1 cellular context compared by ENCODE assay signal in the genomic region with DNA sequence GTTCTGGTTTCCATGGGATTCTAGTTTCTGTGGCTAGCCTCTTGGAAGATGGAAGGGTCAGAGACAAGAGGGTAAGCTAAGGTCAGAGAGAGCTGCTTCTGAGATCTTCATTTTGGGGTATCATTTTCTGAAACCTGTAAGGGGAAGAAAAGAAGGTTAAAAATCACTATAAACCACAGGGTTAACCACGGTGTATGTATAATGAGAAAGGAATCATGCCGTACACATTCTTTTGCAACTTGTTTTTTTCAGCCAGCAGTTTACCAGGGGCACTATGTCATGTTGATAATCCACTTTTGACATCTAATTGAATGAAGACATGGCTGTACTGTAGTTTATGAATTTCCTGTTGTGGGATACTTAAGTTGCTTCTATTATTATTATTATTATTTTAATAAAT.
A peak's percentile ranks its signal among the peaks of the same experiment; 100 is the strongest.
TF ChIP-seq lines count a peak whose summit lies in the region.

No MANE protein-coding gene starts in this region.

TF ChIP-seq in GM12878, 131 proteins besides CTCF, POLR2A, EP300 and RAD21:
- TF ChIP-seq, protein P1, sequence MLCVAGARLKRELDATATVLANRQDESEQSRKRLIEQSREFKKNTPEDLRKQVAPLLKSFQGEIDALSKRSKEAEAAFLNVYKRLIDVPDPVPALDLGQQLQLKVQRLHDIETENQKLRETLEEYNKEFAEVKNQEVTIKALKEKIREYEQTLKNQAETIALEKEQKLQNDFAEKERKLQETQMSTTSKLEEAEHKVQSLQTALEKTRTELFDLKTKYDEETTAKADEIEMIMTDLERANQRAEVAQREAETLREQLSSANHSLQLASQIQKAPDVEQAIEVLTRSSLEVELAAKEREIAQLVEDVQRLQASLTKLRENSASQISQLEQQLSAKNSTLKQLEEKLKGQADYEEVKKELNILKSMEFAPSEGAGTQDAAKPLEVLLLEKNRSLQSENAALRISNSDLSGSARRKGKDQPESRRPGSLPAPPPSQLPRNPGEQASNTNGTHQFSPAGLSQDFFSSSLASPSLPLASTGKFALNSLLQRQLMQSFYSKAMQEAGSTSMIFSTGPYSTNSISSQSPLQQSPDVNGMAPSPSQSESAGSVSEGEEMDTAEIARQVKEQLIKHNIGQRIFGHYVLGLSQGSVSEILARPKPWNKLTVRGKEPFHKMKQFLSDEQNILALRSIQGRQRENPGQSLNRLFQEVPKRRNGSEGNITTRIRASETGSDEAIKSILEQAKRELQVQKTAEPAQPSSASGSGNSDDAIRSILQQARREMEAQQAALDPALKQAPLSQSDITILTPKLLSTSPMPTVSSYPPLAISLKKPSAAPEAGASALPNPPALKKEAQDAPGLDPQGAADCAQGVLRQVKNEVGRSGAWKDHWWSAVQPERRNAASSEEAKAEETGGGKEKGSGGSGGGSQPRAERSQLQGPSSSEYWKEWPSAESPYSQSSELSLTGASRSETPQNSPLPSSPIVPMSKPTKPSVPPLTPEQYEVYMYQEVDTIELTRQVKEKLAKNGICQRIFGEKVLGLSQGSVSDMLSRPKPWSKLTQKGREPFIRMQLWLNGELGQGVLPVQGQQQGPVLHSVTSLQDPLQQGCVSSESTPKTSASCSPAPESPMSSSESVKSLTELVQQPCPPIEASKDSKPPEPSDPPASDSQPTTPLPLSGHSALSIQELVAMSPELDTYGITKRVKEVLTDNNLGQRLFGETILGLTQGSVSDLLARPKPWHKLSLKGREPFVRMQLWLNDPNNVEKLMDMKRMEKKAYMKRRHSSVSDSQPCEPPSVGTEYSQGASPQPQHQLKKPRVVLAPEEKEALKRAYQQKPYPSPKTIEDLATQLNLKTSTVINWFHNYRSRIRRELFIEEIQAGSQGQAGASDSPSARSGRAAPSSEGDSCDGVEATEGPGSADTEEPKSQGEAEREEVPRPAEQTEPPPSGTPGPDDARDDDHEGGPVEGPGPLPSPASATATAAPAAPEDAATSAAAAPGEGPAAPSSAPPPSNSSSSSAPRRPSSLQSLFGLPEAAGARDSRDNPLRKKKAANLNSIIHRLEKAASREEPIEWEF (IDR thresholded peaks at IDR 0.05; ENCODE audit: insufficient replicate concordance, low read depth, low read length): no peak
- peak; percentile 56; the same call in 1 of the 2 replicates for TF ChIP-seq RUNX3 (IDR thresholded peaks at IDR 0.05; ENCODE audit: low read length)
- TF ChIP-seq, protein P2, sequence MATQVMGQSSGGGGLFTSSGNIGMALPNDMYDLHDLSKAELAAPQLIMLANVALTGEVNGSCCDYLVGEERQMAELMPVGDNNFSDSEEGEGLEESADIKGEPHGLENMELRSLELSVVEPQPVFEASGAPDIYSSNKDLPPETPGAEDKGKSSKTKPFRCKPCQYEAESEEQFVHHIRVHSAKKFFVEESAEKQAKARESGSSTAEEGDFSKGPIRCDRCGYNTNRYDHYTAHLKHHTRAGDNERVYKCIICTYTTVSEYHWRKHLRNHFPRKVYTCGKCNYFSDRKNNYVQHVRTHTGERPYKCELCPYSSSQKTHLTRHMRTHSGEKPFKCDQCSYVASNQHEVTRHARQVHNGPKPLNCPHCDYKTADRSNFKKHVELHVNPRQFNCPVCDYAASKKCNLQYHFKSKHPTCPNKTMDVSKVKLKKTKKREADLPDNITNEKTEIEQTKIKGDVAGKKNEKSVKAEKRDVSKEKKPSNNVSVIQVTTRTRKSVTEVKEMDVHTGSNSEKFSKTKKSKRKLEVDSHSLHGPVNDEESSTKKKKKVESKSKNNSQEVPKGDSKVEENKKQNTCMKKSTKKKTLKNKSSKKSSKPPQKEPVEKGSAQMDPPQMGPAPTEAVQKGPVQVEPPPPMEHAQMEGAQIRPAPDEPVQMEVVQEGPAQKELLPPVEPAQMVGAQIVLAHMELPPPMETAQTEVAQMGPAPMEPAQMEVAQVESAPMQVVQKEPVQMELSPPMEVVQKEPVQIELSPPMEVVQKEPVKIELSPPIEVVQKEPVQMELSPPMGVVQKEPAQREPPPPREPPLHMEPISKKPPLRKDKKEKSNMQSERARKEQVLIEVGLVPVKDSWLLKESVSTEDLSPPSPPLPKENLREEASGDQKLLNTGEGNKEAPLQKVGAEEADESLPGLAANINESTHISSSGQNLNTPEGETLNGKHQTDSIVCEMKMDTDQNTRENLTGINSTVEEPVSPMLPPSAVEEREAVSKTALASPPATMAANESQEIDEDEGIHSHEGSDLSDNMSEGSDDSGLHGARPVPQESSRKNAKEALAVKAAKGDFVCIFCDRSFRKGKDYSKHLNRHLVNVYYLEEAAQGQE (IDR thresholded peaks at IDR 0.05; ENCODE audit: low read depth, low read length): no peak
- no peak for TF ChIP-seq RFX5 (IDR thresholded peaks at IDR 0.05; ENCODE audit: low read depth, low read length)
TF ChIP-seq in GM12878: peak in this region for 1.
